ENCODE assay signal across 8 cellular contexts in genomic region chr5:56327810-56328209, GRCh38.
DNase-seq lines count a peak whose midpoint lies in the region; ATAC-seq and TF ChIP-seq lines count a peak whose summit lies in the region.

No MANE protein-coding gene starts in this region.

- no peaks in the 10 kb centered on the region for H3K9me3 ChIP-seq in CD4-positive, CD25-positive, alpha-beta regulatory T cell (ENCODE audit: control insufficient read depth in 2 of 2, low read length in 2 of 2)
- no peaks in the 10 kb centered on the region for H3K9me3 ChIP-seq in mesenchymal stem cell (ENCODE audit: control insufficient read depth, low read length)

- no peak overlapping the region for H2AFZ ChIP-seq in mesenchymal stem cell (ENCODE audit: low read depth, low read length)

- H2BK12ac ChIP-seq in mesenchymal stem cell (ENCODE audit: low read length in 2 of 2) = peak overlapping the region in 1 of 2 experiments; percentile 78

- TF ChIP-seq POLR2A in lower leg skin (IDR thresholded peaks at IDR 0.05) = no peak

- H3K9ac ChIP-seq in mesenchymal stem cell (ENCODE audit: low read length) = no peak overlapping the region

- H3K14ac ChIP-seq in mesenchymal stem cell (ENCODE audit: low read length in 2 of 2) = peak overlapping the region in 1 of 2 experiments; percentile 60

- peak overlapping the region; percentile 19 to 83 (median 62) for H3K4me3 Mint-ChIP-seq in CD4-positive, CD25-positive, alpha-beta regulatory T cell
- H3K4me3 Mint-ChIP-seq in activated CD4-positive, alpha-beta T cell treated with anti-CD3 and anti-CD28 coated beads for 36 hours = peak overlapping the region; percentile 42

- H3K9me3 Mint-ChIP-seq in CD4-positive, CD25-positive, alpha-beta regulatory T cell = no peaks in the 10 kb centered on the region
- H3K9me3 Mint-ChIP-seq in activated CD4-positive, alpha-beta T cell treated with anti-CD3 and anti-CD28 coated beads for 36 hours (ENCODE audit: low read depth) = no peaks in the 10 kb centered on the region

- peaks cover 44% of the 10 kb centered on the region for H3K4me1 ChIP-seq in CD4-positive, CD25-positive, alpha-beta regulatory T cell (ENCODE audit: control insufficient read depth, insufficient read depth, low read length, poor library complexity, severe bottlenecking)
- peaks cover 7% of the 10 kb centered on the region for H3K4me1 ChIP-seq in mesenchymal stem cell (ENCODE audit: control insufficient read depth, insufficient read depth, low read depth, low read length)

- no peak overlapping the region for H3K23ac ChIP-seq in mesenchymal stem cell (ENCODE audit: low read length in 2 of 2)

- POLR2A ChIA-PET in activated CD4-positive, alpha-beta T cell treated with anti-CD3 and anti-CD28 coated beads for 36 hours (lab: Charles Lee) = interaction anchor here (1.5 kb wide), 2 partner anchors 152 to 301 kb away, joined by 5 read pairs; no protein-coding TSS in a partner anchor

- CTCF ChIA-PET in activated CD4-positive, alpha-beta T cell treated with anti-CD3 and anti-CD28 coated beads for 36 hours (lab: Charles Lee) = interaction anchor here (1.2 to 1.7 kb wide), 3 partner anchors 57 to 510 kb away, joined by 3 to 9 read pairs (median 8); no protein-coding TSS in a partner anchor

- no peak overlapping the region for H3K4me2 ChIP-seq in mesenchymal stem cell (ENCODE audit: low read length, poor library complexity, severe bottlenecking)

- no peaks in the 10 kb centered on the region for H3K27me3 Mint-ChIP-seq in CD4-positive, CD25-positive, alpha-beta regulatory T cell
- H3K27me3 Mint-ChIP-seq in activated CD4-positive, alpha-beta T cell treated with anti-CD3 and anti-CD28 coated beads for 36 hours = no peaks in the 10 kb centered on the region

- H2BK5ac ChIP-seq in mesenchymal stem cell (ENCODE audit: low read depth, low read length, poor library complexity, severe bottlenecking) = peak overlapping the region; percentile 76

- H3K27ac Mint-ChIP-seq in CD4-positive, CD25-positive, alpha-beta regulatory T cell = peak overlapping the region; percentile 80 to 97 (median 83)
- peak overlapping the region; percentile 93 for H3K27ac Mint-ChIP-seq in activated CD4-positive, alpha-beta T cell treated with anti-CD3 and anti-CD28 coated beads for 36 hours

- H3K4ac ChIP-seq in mesenchymal stem cell (ENCODE audit: low read depth in 1 of 2, low read length in 2 of 2) = no peak overlapping the region

- peak overlapping the region; percentile 51 for H3K4me3 ChIP-seq in CD4-positive, CD25-positive, alpha-beta regulatory T cell (ENCODE audit: low read depth, low read length)
- H3K4me3 ChIP-seq in mesenchymal stem cell (ENCODE audit: insufficient read depth in 1 of 2, low read depth in 1 of 2, low read length in 2 of 2) (no peak overlapping the region), lower leg skin (ENCODE audit: low read depth, poor library complexity, severe bottlenecking) (no peak overlapping the region)

- peak overlapping the region; percentile 66 for H3K27ac ChIP-seq in CD4-positive, CD25-positive, alpha-beta regulatory T cell (ENCODE audit: insufficient read depth, low read length, poor library complexity, severe bottlenecking)
- H3K27ac ChIP-seq in mesenchymal stem cell (ENCODE audit: low read length, poor library complexity, severe bottlenecking) = no peak overlapping the region

- H3K27me3 ChIP-seq in CD4-positive, CD25-positive, alpha-beta regulatory T cell (ENCODE audit: control insufficient read depth, insufficient read depth, low read length) = no peaks in the 10 kb centered on the region
- H3K27me3 ChIP-seq in mesenchymal stem cell (ENCODE audit: control insufficient read depth in 1 of 2, insufficient read depth in 1 of 2, low read length in 2 of 2) = no peaks in the 10 kb centered on the region

- peak in 2 of 3 donors; percentile 45 to 86 for DNase-seq in CD4-positive, CD25-positive, alpha-beta regulatory T cell
- peak; percentile 91 for DNase-seq in activated CD4-positive, alpha-beta T cell treated with anti-CD3 and anti-CD28 coated beads for 36 hours
- peak; percentile 58 for DNase-seq in mesenchymal stem cell
- no peak for DNase-seq in C1 segment of cervical spinal cord (lab: John Stamatoyannopoulos, UW)
- no peak for DNase-seq in sciatic nerve (ENCODE audit: low spot score)
- DNase-seq in lower leg skin (ENCODE audit: low spot score in 2 of 2) = no peak

- H2BK15ac ChIP-seq in mesenchymal stem cell (ENCODE audit: low read depth, poor library complexity, severe bottlenecking) = no peak overlapping the region

- no peaks in the 10 kb centered on the region for H3K36me3 Mint-ChIP-seq in CD4-positive, CD25-positive, alpha-beta regulatory T cell
- H3K36me3 Mint-ChIP-seq in activated CD4-positive, alpha-beta T cell treated with anti-CD3 and anti-CD28 coated beads for 36 hours (ENCODE audit: low read depth) = peaks cover 3% of the 10 kb centered on the region

- no peak overlapping the region for H4K8ac ChIP-seq in mesenchymal stem cell (ENCODE audit: low read length)

- ATAC-seq in CD4-positive, CD25-positive, alpha-beta regulatory T cell (ENCODE audit: low read depth in 2 of 2) = peak; percentile 61 to 73
- ATAC-seq in GM21737 (IDR thresholded peaks at IDR 0.05; ENCODE audit: unreplicated experiment) (peak; percentile 63), sciatic nerve (no peak), GM21717 (IDR thresholded peaks at IDR 0.05; ENCODE audit: unreplicated experiment) (no peak)
- peak; percentile 85 for ATAC-seq in activated CD4-positive, alpha-beta T cell treated with anti-CD3 and anti-CD28 coated beads for 36 hours

- peaks cover 29 to 78% (median 70%) of the 10 kb centered on the region in 4 donors for H3K4me1 Mint-ChIP-seq in CD4-positive, CD25-positive, alpha-beta regulatory T cell
- H3K4me1 Mint-ChIP-seq in activated CD4-positive, alpha-beta T cell treated with anti-CD3 and anti-CD28 coated beads for 36 hours = peaks cover 76% of the 10 kb centered on the region

- 50% methylated on average over 3 of the region's 6 CpGs for WGBS in mesenchymal stem cell
- 73 to 77% methylated on average over 6 of the region's 6 CpGs for WGBS in lower leg skin, 2 donors

- no peak for TF ChIP-seq CTCF in lower leg skin (IDR thresholded peaks at IDR 0.05)

- H2AK5ac ChIP-seq in mesenchymal stem cell (ENCODE audit: low read length, severe bottlenecking) = peak overlapping the region; percentile 93

- no peaks in the 10 kb centered on the region for H3K79me1 ChIP-seq in mesenchymal stem cell (replicated peaks; ENCODE audit: low read length, poor library complexity, severe bottlenecking)

- peak overlapping the region; percentile 52 for H4K91ac ChIP-seq in mesenchymal stem cell (ENCODE audit: low read length)

- peak overlapping the region in 1 of 2 experiments; percentile 87 for H3K18ac ChIP-seq in mesenchymal stem cell (ENCODE audit: low read depth in 1 of 2, low read length in 2 of 2)

- H2BK120ac ChIP-seq in mesenchymal stem cell (ENCODE audit: low read depth, low read length) = no peak overlapping the region

- intact Hi-C loops in activated CD4-positive, alpha-beta T cell treated with anti-CD3 and anti-CD28 coated beads for 36 hours (cut with DNase I, micrococcal nuclease) = loop anchor here (2.0 to 10.0 kb wide), 16 partner anchors 15 to 1253 kb away; partner anchors contain the start of genes IL6ST (in 2 of the 2), GPBP1 (in 1 of the 2), MAP3K1 (in 1 of the 2) and SETD9 (in 1 of the 2)
- intact Hi-C loops in sciatic nerve (cut with DNase I) = no loop called here
- intact Hi-C loops in lower leg skin (cut with DNase I; ENCODE audit: low total_unique reads) = no loop called here

- no peaks in the 10 kb centered on the region for H3K36me3 ChIP-seq in CD4-positive, CD25-positive, alpha-beta regulatory T cell (ENCODE audit: control insufficient read depth, insufficient read depth, low read length)
- no peaks in the 10 kb centered on the region for H3K36me3 ChIP-seq in mesenchymal stem cell (ENCODE audit: control insufficient read depth in 1 of 2, insufficient read depth in 2 of 2, low read depth in 1 of 2, low read length in 2 of 2)

Comparison
In these comparisons a context has a peak if more than half of its experiments do, and no peak if none do; other contexts are left out.
1. ATAC-seq: peak in CD4-positive, CD25-positive, alpha-beta regulatory T cell (2 of 2), GM21737 (single experiment) and activated CD4-positive, alpha-beta T cell treated with anti-CD3 and anti-CD28 coated beads for 36 hours (single experiment); none in sciatic nerve (single experiment) and GM21717 (single experiment).
2. DNase-seq: peak in CD4-positive, CD25-positive, alpha-beta regulatory T cell (2 of 3), activated CD4-positive, alpha-beta T cell treated with anti-CD3 and anti-CD28 coated beads for 36 hours (single experiment) and mesenchymal stem cell (single experiment); none in C1 segment of cervical spinal cord (0 of 14), sciatic nerve (single experiment) and lower leg skin (0 of 2).
3. intact Hi-C loops: an anchor here in activated CD4-positive, alpha-beta T cell treated with anti-CD3 and anti-CD28 coated beads for 36 hours (2.0 to 10.0 kb wide); none called in sciatic nerve and lower leg skin.